In genomic region chr6:144730088-144730640, GRCh38 we compare ENCODE assay signal across 15 cellular contexts.
DNase-seq lines count a peak whose midpoint lies in the region; ATAC-seq, FAIRE-seq and TF ChIP-seq lines count a peak whose summit lies in the region.
"Had no signal": no experiment of that assay in that cellular context is flagged by ENCODE, and none has a peak within 500 bp of the region (broad histone marks: within the 10 kb centered on the region; RNA-seq: fewer than 3 reads in every experiment).

No MANE protein-coding gene starts in this region.

- no peak for TF ChIP-seq CTCF in neural cell (IDR thresholded peaks at IDR 0.05; ENCODE audit: poor library complexity, severe bottlenecking)

- no peaks in the 10 kb centered on the region for H3K27me3 ChIP-seq in neural cell (ENCODE audit: insufficient read depth, low read depth, low read length)
- H3K27me3 ChIP-seq: colonic mucosa, neural progenitor cell had no signal

- no peak overlapping the region for H3K4me3 ChIP-seq in neural cell (ENCODE audit: low read length)
- H3K4me3 ChIP-seq: colonic mucosa, neural progenitor cell had no signal

- peak overlapping the region; percentile 1 for H3K27ac ChIP-seq in neural cell (ENCODE audit: low read length)
- H3K27ac ChIP-seq: C4-2B, colonic mucosa, neural progenitor cell had no signal

- no peaks in the 10 kb centered on the region for H3K79me2 ChIP-seq in neural cell (replicated peaks; ENCODE audit: insufficient read depth, low read length)

- no peak overlapping the region for H3K9ac ChIP-seq in neural cell (ENCODE audit: low read length)
- H3K9ac ChIP-seq: neural progenitor cell, SK-N-SH had no signal

- no peaks in the 10 kb centered on the region for H3K9me2 ChIP-seq in neural cell (ENCODE audit: insufficient read depth, low read length)
- H3K9me2 ChIP-seq: SK-N-SH had no signal

- no peak overlapping the region for H3K4me2 ChIP-seq in neural cell (ENCODE audit: low read length)
- H3K4me2 ChIP-seq: neural progenitor cell, SK-N-SH had no signal

- no peak for TF ChIP-seq RAD21 in neural cell (conservative IDR thresholded peaks at IDR 0.05)

- TF ChIP-seq POLR2A in GM12891 (IDR thresholded peaks at IDR 0.05; ENCODE audit: low read depth, low read length): no peak

- H2AFZ ChIP-seq in neural cell (ENCODE audit: low read depth, low read length): no peak overlapping the region
- H2AFZ ChIP-seq: neural progenitor cell had no signal

- no peaks in the 10 kb centered on the region for H3F3A ChIP-seq in neural cell (ENCODE audit: insufficient read depth, low read length, poor library complexity, severe bottlenecking)

- no peak for FAIRE-seq in GM12891 (lab: Jason Lieb, UNC)

- TF ChIP-seq EP300 in neural cell (conservative IDR thresholded peaks at IDR 0.05; ENCODE audit: poor library complexity, severe bottlenecking): no peak

- no peaks in the 10 kb centered on the region for H4K20me1 ChIP-seq in neural cell (ENCODE audit: insufficient read depth)

- peak; percentile 43 for ATAC-seq in GM18870 (IDR thresholded peaks at IDR 0.05; ENCODE audit: unreplicated experiment)
- ATAC-seq in HG02852 (IDR thresholded peaks at IDR 0.05; ENCODE audit: unreplicated experiment): peak; percentile 45
- ATAC-seq: sciatic nerve had no signal

- no peaks in the 10 kb centered on the region for H3K36me3 ChIP-seq in neural cell (ENCODE audit: insufficient read depth, low read length)
- H3K36me3 ChIP-seq: colonic mucosa, neural progenitor cell had no signal

- no peaks in the 10 kb centered on the region for H3K9me3 ChIP-seq in neural cell (ENCODE audit: low read length)
- H3K9me3 ChIP-seq: colonic mucosa, SK-N-SH had no signal

- peak; percentile 61 for DNase-seq in NCI-H748 treated with DMSO at 0.1 percent for 48 hours (lab: John Stamatoyannopoulos, UW)
- no peak for DNase-seq in Ammon's horn (ENCODE audit: low spot score)
- no peak for DNase-seq in ureter (ENCODE audit: low spot score)
- no peak for DNase-seq in GM12891 (ENCODE audit: insufficient read length, low spot score)
- DNase-seq: colonic mucosa; NCI-H1694 treated with DMSO at 0.1 percent for 48 hours; SK-N-SH; stimulated activated CD4-positive, alpha-beta T cell treated with anti-CD3 and anti-CD28 coated beads, Interleukin-4, amount 100 ng/mL, for 4 hours; stimulated activated naive CD4-positive, alpha-beta T cell treated with Interleukin-2 at 50 U/mL for 16 hours had no signal

TF ChIP-seq in neural cell, 6 proteins besides CTCF, POLR2A, EP300 and RAD21:
- no peak for TF ChIP-seq POLR2AphosphoS5 (IDR thresholded peaks at IDR 0.05)
- no peak for TF ChIP-seq EZH2 (IDR thresholded peaks at IDR 0.05; ENCODE audit: borderline replicate concordance, insufficient read depth, low read length, poor library complexity, severe bottlenecking)
- TF ChIP-seq TAF1 (IDR thresholded peaks at IDR 0.05; ENCODE audit: low read depth): no peak
- TF ChIP-seq MXI1 (conservative IDR thresholded peaks at IDR 0.05; ENCODE audit: poor library complexity, severe bottlenecking): no peak
- TF ChIP-seq SMC3 (conservative IDR thresholded peaks at IDR 0.05; ENCODE audit: poor library complexity): no peak
- no peak for TF ChIP-seq REST (IDR thresholded peaks at IDR 0.05; ENCODE audit: borderline replicate concordance)

TF ChIP-seq in GM12891, 5 proteins besides CTCF, POLR2A, EP300 and RAD21:
- no peak for TF ChIP-seq SPI1 (IDR thresholded peaks at IDR 0.05; ENCODE audit: low read depth, low read length)
- TF ChIP-seq PAX5 (IDR thresholded peaks at IDR 0.05; ENCODE audit: insufficient read depth, low read length, severe bottlenecking): no peak
- no peak for TF ChIP-seq POLR2AphosphoS5 (IDR thresholded peaks at IDR 0.05; ENCODE audit: low read depth, low read length)
- TF ChIP-seq TAF1 (IDR thresholded peaks at IDR 0.05; ENCODE audit: low read depth, low read length): no peak
- TF ChIP-seq POU2F2 (IDR thresholded peaks at IDR 0.05; ENCODE audit: low read depth, low read length): no peak
